In genomic region chr17:38544839-38545209, GRCh38 we compare ENCODE assay signal across 16 cellular contexts.
A peak's percentile ranks its signal among the peaks of the same experiment; 100 is the strongest.
DNase-seq lines count a peak whose midpoint lies in the region; ATAC-seq and TF ChIP-seq lines count a peak whose summit lies in the region.
"Had no signal": no experiment of that assay in that cellular context is flagged by ENCODE, and none has a peak within 500 bp of the region (broad histone marks: within the 10 kb centered on the region; RNA-seq: fewer than 3 reads in every experiment).

No MANE protein-coding gene starts in this region.

- dilution Hi-C loops in IMR-90 (cut with HindIII; ENCODE audit: low sequenced_read_pairs, unreplicated experiment) = no loop called here

- H4K20me1 ChIP-seq in IMR-90 (ENCODE audit: insufficient read depth, low read length) = no peaks in the 10 kb centered on the region
- no peaks in the 10 kb centered on the region for H4K20me1 ChIP-seq in osteoblast (ENCODE audit: insufficient read depth, low read length)
- H4K20me1 ChIP-seq in PC-9 (ENCODE audit: insufficient read depth) = no peaks in the 10 kb centered on the region

- H2AFZ ChIP-seq in IMR-90 (replicated peaks; ENCODE audit: low read length, poor library complexity) (no peak overlapping the region), osteoblast (ENCODE audit: low read length) (no peak overlapping the region), PC-9 (no peak overlapping the region)

- H3K23ac ChIP-seq in IMR-90 (ENCODE audit: low read depth, low read length) = no peak overlapping the region

- no peak overlapping the region for H4K91ac ChIP-seq in IMR-90 (ENCODE audit: insufficient read depth, low read depth, low read length)

- H4K5ac ChIP-seq in IMR-90 (ENCODE audit: low read depth, low read length) = no peak overlapping the region

- TF ChIP-seq POLR2A in IMR-90 (IDR thresholded peaks at IDR 0.05; ENCODE audit: low read depth, low read length) = no peak

- H3K4me3 ChIP-seq in GM06990 (replicated peaks; ENCODE audit: low read depth, low read length) = no peak overlapping the region
- H3K4me3 ChIP-seq in IMR-90 (ENCODE audit: insufficient read depth, low read depth, low read length) = no peak overlapping the region
- H3K4me3 ChIP-seq in osteoblast (ENCODE audit: insufficient read depth, low read length) = no peak overlapping the region
- H3K4me3 ChIP-seq in PC-9 = no peak overlapping the region
- no peak overlapping the region for H3K4me3 ChIP-seq in foreskin fibroblast (ENCODE audit: low read depth in 1 of 2, low read length in 2 of 2)
- H3K4me3 ChIP-seq: MG63, SJCRH30 had no signal

- WGBS in IMR-90 (ENCODE audit: extremely low coverage in 2 of 2, insufficient read length in 1 of 2), 2 experiments = 93% methylated on average over 3 of the region's 7 CpGs; no CpG with 5 or more reads in 1 of the 2 experiments

- H3K36me3 ChIP-seq in GM06990 (ENCODE audit: control insufficient read depth, insufficient read depth, low read length) (no peaks in the 10 kb centered on the region), IMR-90 (ENCODE audit: control insufficient read depth, insufficient read depth, low read length) (no peaks in the 10 kb centered on the region), osteoblast (ENCODE audit: insufficient read depth, low read length) (no peaks in the 10 kb centered on the region), PC-9 (ENCODE audit: low read depth) (no peaks in the 10 kb centered on the region)
- H3K36me3 ChIP-seq: BE2C, MG63, SJCRH30 had no signal

- in situ Hi-C loops in IMR-90 (cut with MboI; ENCODE audit: low sequenced_read_pairs) = no loop called here

- H3F3A ChIP-seq in PC-9 (ENCODE audit: insufficient read depth, low read depth) = no peaks in the 10 kb centered on the region

- H2BK15ac ChIP-seq in IMR-90 (ENCODE audit: low read depth, low read length) = no peak overlapping the region

- H2BK120ac ChIP-seq in IMR-90 (ENCODE audit: low read depth, low read length) = no peak overlapping the region

- no peaks in the 10 kb centered on the region for H3K9me1 ChIP-seq in IMR-90 (ENCODE audit: insufficient read depth, low read length)

- no peaks in the 10 kb centered on the region for H3K4me1 ChIP-seq in IMR-90 (ENCODE audit: control insufficient read depth, insufficient read depth, low read length)
- H3K4me1 ChIP-seq in osteoblast (ENCODE audit: insufficient read depth, low read length) = no peaks in the 10 kb centered on the region
- H3K4me1 ChIP-seq in PC-9 (replicated peaks; ENCODE audit: insufficient read depth) = no peaks in the 10 kb centered on the region
- H3K4me1 ChIP-seq: BE2C, SJCRH30 had no signal

- H3K4ac ChIP-seq in IMR-90 (ENCODE audit: low read depth, low read length) = no peak overlapping the region

- BruUV-seq in IMR-90 (replicated peaks; lab: Mats Ljungman, UMichigan) = no TSS peak
- BruUV-seq in PC-9 (replicated peaks; lab: Mats Ljungman, UMichigan) = no TSS peak

- intact Hi-C loops in IMR-90 (cut with micrococcal nuclease) = no loop called here
- intact Hi-C loops in PC-9 (cut with micrococcal nuclease; ENCODE audit: unreplicated experiment) = no loop called here

- no peak overlapping the region for H4K8ac ChIP-seq in IMR-90 (ENCODE audit: low read depth in 2 of 2, low read length in 2 of 2)

- H3K18ac ChIP-seq in IMR-90 (ENCODE audit: low read depth, low read length) = no peak overlapping the region

- H3K9me3 ChIP-seq in IMR-90 (ENCODE audit: control insufficient read depth, insufficient read depth, low read length) = no peaks in the 10 kb centered on the region
- H3K9me3 ChIP-seq in osteoblast (ENCODE audit: low read depth, low read length) = no peaks in the 10 kb centered on the region
- H3K9me3 ChIP-seq in PC-9 (ENCODE audit: insufficient read depth, low read depth) = no peaks in the 10 kb centered on the region
- H3K9me3 ChIP-seq: BE2C, MG63, SJCRH30 had no signal

- no peak overlapping the region for H3K9ac ChIP-seq in IMR-90 (ENCODE audit: low read depth, low read length)

- no peak for TF ChIP-seq RAD21 in IMR-90 (IDR thresholded peaks at IDR 0.05; ENCODE audit: low read length)

- no peak overlapping the region for H3K56ac ChIP-seq in IMR-90 (ENCODE audit: extremely low read depth, insufficient read depth, low read length)

- H2AK9ac ChIP-seq in IMR-90 (replicated peaks; ENCODE audit: low read depth, low read length, poor library complexity) = peak overlapping the region; percentile 42

- DNase-seq in GM06990 (ENCODE audit: extremely low read depth, insufficient read length) (no peak), IMR-90 (no peak), ecto neural progenitor cell (ENCODE audit: low spot score) (peak; percentile 53), osteoblast (ENCODE audit: insufficient read length, low spot score, missing footprints) (peak; percentile 66), PC-9 (no peak), foreskin fibroblast (no peak)
- DNase-seq: BE2C, GF-D8, MG63, NCI-H1417, NCI-H1694 treated with DMSO at 0.1 percent for 48 hours, NCI-H446, NCI-H526, SJCRH30, T-helper 1 cell had no signal

- ATAC-seq in IMR-90 (ENCODE audit: low read depth) (no peak), HG03342 (IDR thresholded peaks at IDR 0.05; ENCODE audit: unreplicated experiment) (no peak)

- no peak overlapping the region for H3K27ac ChIP-seq in IMR-90 (ENCODE audit: insufficient read depth, low read length)
- no peak overlapping the region for H3K27ac ChIP-seq in osteoblast (ENCODE audit: low read depth, low read length)
- no peak overlapping the region for H3K27ac ChIP-seq in PC-9
- H3K27ac ChIP-seq: SJCRH30 had no signal

- no peak overlapping the region for H2BK20ac ChIP-seq in IMR-90 (ENCODE audit: low read depth, low read length)

- no peak overlapping the region for H3K14ac ChIP-seq in IMR-90 (replicated peaks; ENCODE audit: low read depth, low read length)

- TF ChIP-seq CTCF in GM06990 (IDR thresholded peaks at IDR 0.05; ENCODE audit: insufficient read depth, low read length, poor library complexity, severe bottlenecking) (peak; percentile 8), IMR-90 (conservative IDR thresholded peaks at IDR 0.05; ENCODE audit: low read depth, low read length) (no peak), osteoblast (IDR thresholded peaks at IDR 0.05; ENCODE audit: extremely low read depth, low read depth, low read length) (no peak), PC-9 (conservative IDR thresholded peaks at IDR 0.05) (no peak), foreskin fibroblast (IDR thresholded peaks at IDR 0.05; ENCODE audit: low read depth, low read length) (no peak)

- H2BK5ac ChIP-seq in IMR-90 (ENCODE audit: low read depth, low read length, poor library complexity, severe bottlenecking) = no peak overlapping the region

- H3K4me2 ChIP-seq in IMR-90 (ENCODE audit: low read depth, low read length) (no peak overlapping the region), osteoblast (ENCODE audit: insufficient read depth, low read length) (no peak overlapping the region), PC-9 (no peak overlapping the region)

- CTCF ChIA-PET in IMR-90 (lab: Yijun Ruan, JAX) (interaction anchor here (0.8 to 1.3 kb wide), 2 partner anchors 13 to 123 kb away, joined by 3 to 5 read pairs; no protein-coding TSS in a partner anchor), PC-9 (lab: Charles Lee) (no interaction called here)

- H3K27me3 ChIP-seq in GM06990 (replicated peaks; ENCODE audit: control insufficient read depth, insufficient read depth, low read length) (no peaks in the 10 kb centered on the region; the same call in 1 of the 2 replicates), IMR-90 (ENCODE audit: control insufficient read depth, insufficient read depth, low read length) (peaks cover 63% of the 10 kb centered on the region), osteoblast (ENCODE audit: insufficient read depth, low read length) (peaks cover 3% of the 10 kb centered on the region), PC-9 (ENCODE audit: insufficient read depth, low read depth) (no peaks in the 10 kb centered on the region)
- H3K27me3 ChIP-seq: BE2C, MG63 had no signal

- no peaks in the 10 kb centered on the region for H3K9me2 ChIP-seq in PC-9 (ENCODE audit: insufficient read depth)

- no peaks in the 10 kb centered on the region for H3K79me2 ChIP-seq in osteoblast (ENCODE audit: insufficient read depth, low read length)
- no peaks in the 10 kb centered on the region for H3K79me2 ChIP-seq in PC-9 (ENCODE audit: low read depth)

- POLR2A ChIA-PET in IMR-90 (lab: Charles Lee; ENCODE audit: unreplicated experiment) = no interaction called here
- POLR2A ChIA-PET in PC-9 (lab: Charles Lee; ENCODE audit: unreplicated experiment) = no interaction called here

- H2AK5ac ChIP-seq in IMR-90 (ENCODE audit: low read depth, low read length) = no peak overlapping the region

- H3K79me1 ChIP-seq in IMR-90 (ENCODE audit: low read depth in 1 of 2, low read length in 2 of 2) = no peaks in the 10 kb centered on the region

TF ChIP-seq in IMR-90, 13 proteins besides CTCF, POLR2A, EP300 and RAD21:
- TF ChIP-seq BHLHE40 (IDR thresholded peaks at IDR 0.05; ENCODE audit: low read depth, low read length) (no peak), RCOR1 (IDR thresholded peaks at IDR 0.05; ENCODE audit: insufficient replicate concordance, low read length) (no peak), SMC3 (IDR thresholded peaks at IDR 0.05; ENCODE audit: low read depth, low read length) (no peak), CHD1 (IDR thresholded peaks at IDR 0.05; ENCODE audit: low read depth, low read length) (no peak)

Comparison
In these comparisons a context has a peak if more than half of its experiments do, and no peak if none do; other contexts are left out.
1. DNase-seq: peak in ecto neural progenitor cell (single experiment) and osteoblast (single experiment); none in GM06990 (single experiment), IMR-90 (single experiment), PC-9 (0 of 2) and foreskin fibroblast (0 of 2).